In the genomic region with DNA sequence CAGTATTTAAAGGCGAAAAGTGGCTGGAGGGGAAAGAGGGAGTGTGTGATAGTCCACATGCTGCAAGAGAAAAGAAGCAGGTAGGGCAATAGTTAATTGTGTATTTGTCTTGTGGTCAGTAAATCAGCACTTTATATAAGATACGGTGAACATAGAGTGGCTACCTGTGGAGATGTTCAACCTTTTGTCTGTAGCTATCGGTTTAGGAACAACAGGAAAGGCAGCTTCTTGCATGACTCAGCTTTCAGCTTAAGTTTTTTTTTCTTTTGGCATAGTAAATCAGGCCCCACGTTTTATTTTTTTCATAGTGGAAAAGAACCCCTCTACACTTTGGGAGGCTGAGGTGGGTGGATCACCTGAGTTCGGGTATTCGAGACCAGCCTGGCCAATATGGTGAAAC, we compare ENCODE assay signal across 34 cellular contexts. TPM values are rescaled to one million over a fixed set of nuclear protein-coding genes. Genes with fewer than 3 reads are reported as not detected.
DNase-seq lines count a peak whose midpoint lies in the region; ATAC-seq, FAIRE-seq and TF ChIP-seq lines count a peak whose summit lies in the region.
"Had no signal": no experiment of that assay in that cellular context is flagged by ENCODE, and none has a peak within 500 bp of the region (broad histone marks: within the 10 kb centered on the region; RNA-seq: fewer than 3 reads in every experiment).

No MANE protein-coding gene starts in this region.

- no peak for TF ChIP-seq POLR2A in K562 (conservative IDR thresholded peaks at IDR 0.05)

- H4K20me1 ChIP-seq in K562 (replicated peaks; ENCODE audit: control insufficient read depth, insufficient read depth, low read length) (no peaks in the 10 kb centered on the region), osteoblast (ENCODE audit: insufficient read depth, low read length) (no peaks in the 10 kb centered on the region)

- H3K4me3 ChIP-seq in K562, result no peak overlapping the region
- no peak overlapping the region for H3K4me3 ChIP-seq in osteoblast (ENCODE audit: insufficient read depth, low read length)
- H3K4me3 ChIP-seq: ascending aorta, esophagus squamous epithelium, GM12878, heart left ventricle, spleen, stomach, vagina had no signal

- H3K9me1 ChIP-seq in K562 (ENCODE audit: control insufficient read depth, insufficient read depth, low read length), result no peaks in the 10 kb centered on the region

- H2AFZ ChIP-seq in K562 (ENCODE audit: low read depth, low read length) (peak overlapping the region; percentile 84), osteoblast (ENCODE audit: low read length) (peak overlapping the region; percentile 14)

- TF ChIP-seq EP300 in K562 (IDR thresholded peaks at IDR 0.05; ENCODE audit: low read length), result no peak

- TF ChIP-seq CTCF in K562 (IDR thresholded peaks at IDR 0.05 in 2 of 3, conservative IDR thresholded peaks at IDR 0.05 in 1 of 3; ENCODE audit: insufficient read depth in 2 of 3, low read depth in 1 of 3, low read length in 3 of 3) (no peak), osteoblast (IDR thresholded peaks at IDR 0.05; ENCODE audit: extremely low read depth, low read depth, low read length) (no peak)

- WGBS in K562 (ENCODE audit: insufficient coverage, low coverage, missing lambda C conversion rate), result 48% methylated on average over 6 of the region's 6 CpGs

- H3K9me3 ChIP-seq in K562 (replicated peaks; ENCODE audit: control insufficient read depth, insufficient read depth, low read depth, low read length), result no peaks in the 10 kb centered on the region
- H3K9me3 ChIP-seq in osteoblast (ENCODE audit: low read depth, low read length), result no peaks in the 10 kb centered on the region
- H3K9me3 ChIP-seq: ascending aorta, esophagus squamous epithelium, heart left ventricle, spleen, stomach, vagina had no signal

- H3K4me1 ChIP-seq in K562 (replicated peaks in 1 of 2; ENCODE audit: control insufficient read depth in 2 of 2, insufficient read depth in 2 of 2, low read length in 2 of 2), result peaks cover 4 to 25% of the 10 kb centered on the region in 2 experiments; a peak in 3 of 5 replicates
- H3K4me1 ChIP-seq in osteoblast (ENCODE audit: insufficient read depth, low read length), result peaks cover 8% of the 10 kb centered on the region
- H3K4me1 ChIP-seq: ascending aorta, stomach, vagina had no signal

- CTCF ChIA-PET in K562 (lab: Yijun Ruan, JAX; ENCODE audit: low intra/inter-chr PET ratio), result no interaction called here

- no peaks in the 10 kb centered on the region for H3K79me2 ChIP-seq in K562 (ENCODE audit: control insufficient read depth, insufficient read depth, low read length)
- no peaks in the 10 kb centered on the region for H3K79me2 ChIP-seq in osteoblast (ENCODE audit: insufficient read depth, low read length)

- POLR2A ChIA-PET in K562 (lab: Yijun Ruan, JAX), result interaction anchor here (1.0 to 1.8 kb wide), 5 partner anchors 9 to 35 kb away, joined by 3 to 9 read pairs (median 3); no protein-coding TSS in a partner anchor

- DNase-seq in NCI-H2196 (lab: John Stamatoyannopoulos, UW; ENCODE audit: unreplicated experiment) (peak; percentile 12), NCI-H2196 treated with DMSO at 0.1 percent for 48 hours (lab: John Stamatoyannopoulos, UW; ENCODE audit: unreplicated experiment) (no peak), NCI-H146 treated with DMSO at 0.1 percent for 48 hours (lab: John Stamatoyannopoulos, UW; ENCODE audit: unreplicated experiment) (peak; percentile 30), K562 (ENCODE audit: extremely low read depth in 1 of 4, low spot score in 3 of 4) (no peak), osteoblast (ENCODE audit: insufficient read length, low spot score, missing footprints) (no peak), SKM-1 treated with dmso at 0.1 percent for 144 hours (lab: John Stamatoyannopoulos, UW; ENCODE audit: unreplicated experiment) (no peak), mucosa of gallbladder (ENCODE audit: low spot score) (no peak)
- DNase-seq: activated CD4-positive, alpha-beta T cell treated with anti-CD3 and anti-CD28 coated beads, Interleukin-2, amount 50 U/mL, for 48 hours; activated T-cell treated with anti-CD3 and anti-CD28 coated beads, Interleukin-2, amount 50 U/mL, for 48 hours; AML-193; caudate nucleus; CD4-positive, CD25-positive, alpha-beta regulatory T cell; cortex of kidney; endodermal cell; esophagus squamous epithelium; foreskin melanocyte; heart left ventricle; KG1; kidney; left ventricle myocardium superior; naive B cell; NCI-H1105; NCI-H2171 treated with DMSO at 0.1 percent for 48 hours; NCI-H774; right cardiac atrium; spleen; stomach; T-helper 2 cell had no signal

- H3K27ac ChIP-seq in K562 (ENCODE audit: extremely low read depth, low read depth, low read length) (peak overlapping the region; percentile 13; the same call in 1 of the 3 replicates), osteoblast (ENCODE audit: low read depth, low read length) (no peak overlapping the region)
- H3K27ac ChIP-seq: ascending aorta, esophagus squamous epithelium, heart left ventricle, RWPE1, spleen, stomach, vagina had no signal

- ATAC-seq in K562 (peak; percentile 11), HG03280 (IDR thresholded peaks at IDR 0.05; ENCODE audit: unreplicated experiment) (no peak)
- ATAC-seq: GM12878, heart left ventricle, left ventricle myocardium superior, right cardiac atrium had no signal

- no peak for TF ChIP-seq RAD21 in K562 (CRISPR knock-in tag; conservative IDR thresholded peaks at IDR 0.05 in 1 of 2, IDR thresholded peaks at IDR 0.05 in 1 of 2)

- FAIRE-seq in K562 (lab: Jason Lieb, UNC), result no peak
- FAIRE-seq: D721Med, GM12878, kidney had no signal

- BruUV-seq in K562 (replicated peaks; lab: Mats Ljungman, UMichigan), result no TSS peak

- peak overlapping the region; percentile 35; the same call in 1 of the 2 replicates for H3K4me2 ChIP-seq in K562 (ENCODE audit: insufficient read depth, low read length)
- H3K4me2 ChIP-seq in osteoblast (ENCODE audit: insufficient read depth, low read length), result no peak overlapping the region

- H3K36me3 ChIP-seq in K562 (ENCODE audit: control insufficient read depth, insufficient read depth, low read length), result no peaks in the 10 kb centered on the region
- no peaks in the 10 kb centered on the region for H3K36me3 ChIP-seq in osteoblast (ENCODE audit: insufficient read depth, low read length)
- H3K36me3 ChIP-seq: ascending aorta, esophagus squamous epithelium, heart left ventricle, spleen, stomach, vagina had no signal

- intact Hi-C loops in K562 (cut with micrococcal nuclease), result no loop called here

- H3K9ac ChIP-seq in K562 (ENCODE audit: insufficient read depth in 1 of 2, low read depth in 2 of 2, low read length in 2 of 2), result no peak overlapping the region

- no peaks in the 10 kb centered on the region for H3K27me3 ChIP-seq in K562 (ENCODE audit: control insufficient read depth in 2 of 2, insufficient read depth in 2 of 2, low read length in 2 of 2)
- no peaks in the 10 kb centered on the region for H3K27me3 ChIP-seq in osteoblast (ENCODE audit: insufficient read depth, low read length)
- H3K27me3 ChIP-seq: ascending aorta, esophagus squamous epithelium, heart left ventricle, spleen, vagina had no signal

- in situ Hi-C loops in K562 (cut with MboI), result no loop called here

TF ChIP-seq in K562, 482 proteins besides CTCF, POLR2A, EP300 and RAD21 (continues in another document):
- TF ChIP-seq CBX5 (IDR thresholded peaks at IDR 0.05; ENCODE audit: borderline replicate concordance, low read depth) (no peak), TEAD4 (IDR thresholded peaks at IDR 0.05; ENCODE audit: low read length) (no peak), TEAD4 (CRISPR knock-in tag; IDR thresholded peaks at IDR 0.05; ENCODE audit: borderline replicate concordance) (no peak), DMBX1 (CRISPR knock-in tag; IDR thresholded peaks at IDR 0.05; ENCODE audit: borderline replicate concordance) (no peak), HMG20A (CRISPR knock-in tag; conservative IDR thresholded peaks at IDR 0.05) (no peak), PHB2 (IDR thresholded peaks at IDR 0.05; ENCODE audit: low read depth) (no peak), RUNX1 (IDR thresholded peaks at IDR 0.05; ENCODE audit: low read depth) (no peak), POLR3G (IDR thresholded peaks at IDR 0.05; ENCODE audit: extremely low read depth, insufficient read length, insufficient replicate concordance) (no peak)
- TF ChIP-seq, protein P1, sequence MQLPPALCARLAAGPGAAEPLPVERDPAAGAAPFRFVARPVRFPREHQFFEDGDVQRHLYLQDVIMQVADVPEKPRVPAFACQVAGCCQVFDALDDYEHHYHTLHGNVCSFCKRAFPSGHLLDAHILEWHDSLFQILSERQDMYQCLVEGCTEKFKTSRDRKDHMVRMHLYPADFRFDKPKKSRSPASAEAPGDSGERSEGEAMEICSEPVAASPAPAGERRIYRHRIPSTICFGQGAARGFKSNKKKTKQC (CRISPR knock-in tag; IDR thresholded peaks at IDR 0.05), result no peak

RNA-seq across cellular contexts. Expression of a gene that starts 14.2 kb away (rescaled TPM):
- total RNA-seq in K562 (2011; cell fraction: chromatin; rRNA removed; ENCODE audit: low replicate concordance), result 24.4 and 41.1 TPM in 2 replicates
- total RNA-seq in K562 (2011; cell fraction: nucleolus; rRNA removed), result 26.7 and 34.1 TPM in 2 replicates
- 43.8 and 76.6 TPM in 2 replicates for total RNA-seq in K562 (2011; cell fraction: nucleoplasm; rRNA removed)
- 94.4 and 128 TPM in 2 replicates for total RNA-seq in K562 (2014; rRNA removed)
- total RNA-seq in K562 (2014; rRNA removed; fragmentation: Illumina TruSeq; extraction: Trizol), result 156 and 189 TPM in 2 replicates
- 154 and 159 TPM in 2 replicates for total RNA-seq in K562 (2015; rRNA removed; fragmentation: Illumina TruSeq; extraction: Trizol)
- 236 and 261 TPM in 2 replicates for total RNA-seq in K562 (2021)
- 189 and 191 TPM in 2 replicates for polyA plus RNA-seq in K562 (2011; rRNA removed)
- 69.3 and 142 TPM in 2 replicates for polyA plus RNA-seq in K562 (2011; cell fraction: cytosol; rRNA removed)
- polyA plus RNA-seq in K562 (2011; cell fraction: nucleus; rRNA removed), result 61.0 and 67.9 TPM in 2 replicates
- 190 and 199 TPM in 2 replicates for polyA plus RNA-seq in K562 (2012)
- 224 and 243 TPM in 2 replicates for polyA plus RNA-seq in K562 (2014; fragmentation: Illumina TruSeq; extraction: Trizol)
- polyA plus RNA-seq in K562 (2014; fragmentation: Nextera tagmentation; extraction: Ambion mirVana), result 10 to 100 TPM; 68.5 to 68.6 TPM
- polyA plus RNA-seq in K562 (2014; rRNA removed), result 133 and 148 TPM in 2 replicates
- 247 and 299 TPM in 2 replicates for polyA minus RNA-seq in K562 (2011; rRNA and poly(A)+ RNA removed)
- 168 and 172 TPM in 2 replicates for polyA minus RNA-seq in K562 (2011; cell fraction: cytosol; rRNA and poly(A)+ RNA removed)
- polyA minus RNA-seq in K562 (2011; cell fraction: nucleus; rRNA and poly(A)+ RNA removed), result 70.3 and 88.3 TPM in 2 replicates
- total RNA-seq in osteoblast, result 117 and 127 TPM in 2 replicates
- 110 TPM for total RNA-seq in mucosa of gallbladder

Comparison
In these comparisons a context has a peak if more than half of its experiments do, and no peak if none do; other contexts are left out.
1. DNase-seq: peak in NCI-H2196 (single experiment) and NCI-H146 treated with DMSO at 0.1 percent for 48 hours (single experiment); none in NCI-H2196 treated with DMSO at 0.1 percent for 48 hours (single experiment), K562 (0 of 4), osteoblast (single experiment), SKM-1 treated with dmso at 0.1 percent for 144 hours (single experiment) and mucosa of gallbladder (single experiment).